ENCODE assay signal across 23 cellular contexts in the genomic region with DNA sequence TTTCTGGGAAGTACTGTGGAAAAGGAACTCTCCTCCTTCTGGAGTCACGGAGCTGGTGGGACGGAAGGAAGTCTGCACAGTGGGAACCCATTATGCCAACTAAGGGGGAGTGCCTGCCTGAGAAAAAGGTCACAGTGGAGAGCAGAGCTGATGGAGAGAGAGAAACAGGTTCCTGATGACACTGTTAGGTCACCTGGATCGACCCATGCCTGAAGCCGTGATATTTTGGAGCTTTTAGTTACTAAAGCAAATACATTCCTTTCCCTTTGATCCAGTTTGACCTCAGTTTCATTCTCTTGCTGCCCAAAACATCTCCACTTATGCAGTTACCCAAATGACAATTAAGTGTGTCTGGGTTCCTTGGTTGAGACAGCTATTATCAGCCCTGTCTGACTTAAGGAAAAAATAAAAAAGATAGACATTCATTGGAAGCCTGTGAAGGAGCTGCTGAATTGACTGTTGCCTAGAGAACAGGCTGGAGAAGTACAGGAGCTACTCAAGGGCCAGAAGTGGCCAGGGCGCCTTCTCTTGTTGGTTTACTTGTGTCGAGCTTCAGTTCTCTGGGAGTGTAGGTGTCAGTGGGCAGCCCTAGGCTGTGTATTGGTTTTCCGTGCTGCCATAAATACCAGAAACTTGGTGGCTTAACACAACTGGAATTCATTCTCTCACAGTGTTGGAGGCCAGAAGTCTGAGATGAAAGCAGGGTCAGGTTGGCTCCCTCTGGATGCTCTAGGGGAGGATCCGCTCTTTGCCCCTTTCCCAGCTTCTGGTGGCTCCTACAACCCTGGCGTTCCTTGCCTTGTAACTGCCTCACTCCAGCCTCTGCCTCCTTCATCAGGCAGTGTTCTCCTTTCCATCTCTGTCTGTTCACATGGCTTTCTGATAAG. TPM values are rescaled to one million over a fixed set of nuclear protein-coding genes. Genes with fewer than 3 reads are reported as not detected.
DNase-seq lines count a peak whose midpoint lies in the region; ATAC-seq and TF ChIP-seq lines count a peak whose summit lies in the region.
"Had no signal": no experiment of that assay in that cellular context is flagged by ENCODE, and none has a peak within 500 bp of the region (broad histone marks: within the 10 kb centered on the region; RNA-seq: fewer than 3 reads in every experiment).

No MANE protein-coding gene starts in this region.

- no peaks in the 10 kb centered on the region for H3K9me3 Mint-ChIP-seq in chondrocyte (ENCODE audit: low read depth)
- no peaks in the 10 kb centered on the region for H3K9me3 Mint-ChIP-seq in CD8-positive, alpha-beta T cell

- H3K9me3 ChIP-seq in osteoblast (ENCODE audit: low read depth, low read length) = no peaks in the 10 kb centered on the region
- H3K9me3 ChIP-seq in CD8-positive, alpha-beta T cell (ENCODE audit: low read length) = no peaks in the 10 kb centered on the region
- H3K9me3 ChIP-seq: SJCRH30 had no signal

- H3K27me3 ChIP-seq in osteoblast (ENCODE audit: insufficient read depth, low read length) = peaks cover 29% of the 10 kb centered on the region
- H3K27me3 ChIP-seq in CD8-positive, alpha-beta T cell (ENCODE audit: insufficient read depth, low read length) = no peaks in the 10 kb centered on the region
- H3K27me3 ChIP-seq: SJCRH30 had no signal

- no peak for ATAC-seq in CD8-positive, alpha-beta T cell
- ATAC-seq: A549, Panc1 had no signal

- no peak overlapping the region for H3K27ac ChIP-seq in osteoblast (ENCODE audit: low read depth, low read length)
- no peak overlapping the region for H3K27ac ChIP-seq in CD8-positive, alpha-beta T cell (ENCODE audit: low read depth, low read length)
- H3K27ac ChIP-seq: A549, GM23248, SJCRH30 had no signal

- no peaks in the 10 kb centered on the region for H3K4me1 Mint-ChIP-seq in chondrocyte (ENCODE audit: low read depth)
- peaks cover 17% of the 10 kb centered on the region for H3K4me1 Mint-ChIP-seq in CD8-positive, alpha-beta T cell (ENCODE audit: low read depth)

- no peak overlapping the region for H3K4me2 ChIP-seq in osteoblast (ENCODE audit: insufficient read depth, low read length)
- H3K4me2 ChIP-seq: A549 had no signal

- H3K4me1 ChIP-seq in osteoblast (ENCODE audit: insufficient read depth, low read length) = no peaks in the 10 kb centered on the region
- no peaks in the 10 kb centered on the region for H3K4me1 ChIP-seq in CD8-positive, alpha-beta T cell (ENCODE audit: insufficient read depth, low read length)
- H3K4me1 ChIP-seq: A549, SJCRH30 had no signal

- H3K79me2 ChIP-seq in osteoblast (ENCODE audit: insufficient read depth, low read length) = no peaks in the 10 kb centered on the region

- intact Hi-C loops in CD8-positive, alpha-beta T cell (cut with DNase I, micrococcal nuclease) = no loop called here

- peak; percentile 30 for DNase-seq in activated effector memory CD4-positive, alpha-beta T cell treated with anti-CD3 and anti-CD28 coated beads, Interleukin-2, amount 50 U/mL, for 16 hours
- no peak for DNase-seq in activated effector memory CD4-positive, alpha-beta T cell treated with Interleukin-2 at 50 U/mL for 16 hours
- DNase-seq in chondrocyte (ENCODE audit: low spot score) = peak; percentile 22
- DNase-seq in osteoblast (ENCODE audit: insufficient read length, low spot score, missing footprints) = peak; percentile 54
- DNase-seq in NCI-H2081 (lab: John Stamatoyannopoulos, UW) = no peak
- DNase-seq in GM19240 (ENCODE audit: insufficient read length, low spot score) = no peak
- DNase-seq in CD8-positive, alpha-beta T cell = no peak
- DNase-seq: GM23248, H9, HFFc6, KBM-7, MM.1S, NCI-H1092, NCI-H1436, NCI-H1930, NCI-H226, NCI-H524, NCI-H774 had no signal

- no peak overlapping the region for H3K4me3 Mint-ChIP-seq in chondrocyte (ENCODE audit: unreplicated experiment)
- H3K4me3 Mint-ChIP-seq in CD8-positive, alpha-beta T cell = no peak overlapping the region
- H3K4me3 Mint-ChIP-seq: B cell, CD14-positive monocyte, H9, HFFc6 had no signal

- no peak for TF ChIP-seq CTCF in chondrocyte (IDR thresholded peaks at IDR 0.05)
- no peak for TF ChIP-seq CTCF in osteoblast (IDR thresholded peaks at IDR 0.05; ENCODE audit: extremely low read depth, low read depth, low read length)
- TF ChIP-seq CTCF in CD8-positive, alpha-beta T cell (IDR thresholded peaks at IDR 0.05) = no peak

- no peaks in the 10 kb centered on the region for H3K36me3 Mint-ChIP-seq in chondrocyte (ENCODE audit: low read depth)
- H3K36me3 Mint-ChIP-seq in CD8-positive, alpha-beta T cell = no peaks in the 10 kb centered on the region
- H3K36me3 Mint-ChIP-seq: CD14-positive monocyte had no signal

- CTCF ChIA-PET in CD8-positive, alpha-beta T cell (lab: Charles Lee) = interaction anchor here (1.2 kb wide), 1 partner anchor 9 kb away, joined by 3 read pairs; no protein-coding TSS in a partner anchor

- POLR2A ChIA-PET in CD8-positive, alpha-beta T cell (lab: Charles Lee) = no interaction called here

- no peak overlapping the region for H3K27ac Mint-ChIP-seq in chondrocyte (ENCODE audit: unreplicated experiment)
- H3K27ac Mint-ChIP-seq in CD8-positive, alpha-beta T cell = no peak overlapping the region
- H3K27ac Mint-ChIP-seq: H9, HFFc6 had no signal

- H3K4me3 ChIP-seq in osteoblast (ENCODE audit: insufficient read depth, low read length) = no peak overlapping the region
- H3K4me3 ChIP-seq in CD8-positive, alpha-beta T cell (ENCODE audit: low read depth, low read length) = no peak overlapping the region
- H3K4me3 ChIP-seq: A549, GM23248, SJCRH30 had no signal

- peaks cover 16% of the 10 kb centered on the region for H3K27me3 Mint-ChIP-seq in chondrocyte (ENCODE audit: low read depth)
- no peaks in the 10 kb centered on the region for H3K27me3 Mint-ChIP-seq in CD8-positive, alpha-beta T cell (ENCODE audit: low read depth)

- H2AFZ ChIP-seq in osteoblast (ENCODE audit: low read length) = no peak overlapping the region
- H2AFZ ChIP-seq: GM23248 had no signal

- no peaks in the 10 kb centered on the region for H3K36me3 ChIP-seq in osteoblast (ENCODE audit: insufficient read depth, low read length)
- no peaks in the 10 kb centered on the region for H3K36me3 ChIP-seq in CD8-positive, alpha-beta T cell (ENCODE audit: insufficient read depth, low read length)
- H3K36me3 ChIP-seq: SJCRH30 had no signal

- no peaks in the 10 kb centered on the region for H4K20me1 ChIP-seq in osteoblast (ENCODE audit: insufficient read depth, low read length)

RNA-seq across cellular contexts. Expression of a gene that starts 13.6 kb away (rescaled TPM):
- total RNA-seq in chondrocyte (not detected in 3 replicates), osteoblast (not detected in 2 replicates)
- not detected for total RNA-seq in CD8-positive, alpha-beta T cell
- total RNA-seq: B cell, GM23248, H9, HFFc6, SJCRH30 had no signal

RNA-seq across cellular contexts. Expression of a gene that starts 45.9 kb away (rescaled TPM):
- total RNA-seq in chondrocyte = 1.6 to 8.8 TPM (median 8.2 TPM) in 3 replicates
- total RNA-seq in osteoblast = 39.4 and 41.5 TPM in 2 replicates
- total RNA-seq in CD8-positive, alpha-beta T cell = not detected
- total RNA-seq: B cell had no signal

Comparison
In these comparisons a context has a peak if more than half of its experiments do, and no peak if none do; other contexts are left out.
1. DNase-seq: peak in activated effector memory CD4-positive, alpha-beta T cell treated with anti-CD3 and anti-CD28 coated beads, Interleukin-2, amount 50 U/mL, for 16 hours (single experiment), chondrocyte (single experiment) and osteoblast (single experiment); none in activated effector memory CD4-positive, alpha-beta T cell treated with Interleukin-2 at 50 U/mL for 16 hours (single experiment), NCI-H2081 (0 of 2), GM19240 (single experiment) and CD8-positive, alpha-beta T cell (0 of 7).